In genomic region chr2:50108245-50108644, GRCh38 we compare ENCODE assay signal across 24 cellular contexts.
DNase-seq lines count a peak whose midpoint lies in the region; ATAC-seq, FAIRE-seq and TF ChIP-seq lines count a peak whose summit lies in the region.
"Had no signal": no experiment of that assay in that cellular context is flagged by ENCODE, and none has a peak within 500 bp of the region (broad histone marks: within the 10 kb centered on the region; RNA-seq: fewer than 3 reads in every experiment).

No MANE protein-coding gene starts in this region.

- H3K36me3 ChIP-seq in HepG2 (replicated peaks in 1 of 2; ENCODE audit: control insufficient read depth in 1 of 2, insufficient read depth in 2 of 2, low read length in 2 of 2) (no peaks in the 10 kb centered on the region), right lobe of liver (no peaks in the 10 kb centered on the region)
- no peaks in the 10 kb centered on the region for H3K36me3 ChIP-seq in effector memory CD4-positive, alpha-beta T cell (ENCODE audit: control insufficient read depth, insufficient read depth, low read length)
- H3K36me3 ChIP-seq: BE2C, BLaER1 had no signal

- TF ChIP-seq EP300 in HepG2 (IDR thresholded peaks at IDR 0.05; ENCODE audit: low read depth in 2 of 2, low read length in 2 of 2) (no peak), HepG2 (CRISPR knock-in tag; IDR thresholded peaks at IDR 0.05; ENCODE audit: borderline replicate concordance) (no peak)

- TF ChIP-seq CTCF in HepG2 (CRISPR knock-in tag; IDR thresholded peaks at IDR 0.05) (no peak), right lobe of liver (IDR thresholded peaks at IDR 0.05) (no peak)

- no peak overlapping the region for H3K9ac ChIP-seq in HepG2 (ENCODE audit: insufficient read depth, low read depth, low read length)
- H3K9ac ChIP-seq: BLaER1 had no signal

- H3K4me3 ChIP-seq in HepG2 (replicated peaks in 1 of 3; ENCODE audit: insufficient read depth in 1 of 3, low read depth in 2 of 3, low read length in 3 of 3) (no peak overlapping the region), right lobe of liver (no peak overlapping the region)
- no peak overlapping the region for H3K4me3 ChIP-seq in effector memory CD4-positive, alpha-beta T cell (ENCODE audit: insufficient read depth, low read depth, low read length, poor library complexity, severe bottlenecking)
- H3K4me3 ChIP-seq: BLaER1, GM12878 had no signal

- TF ChIP-seq POLR2A in HepG2 (IDR thresholded peaks at IDR 0.05; ENCODE audit: insufficient read depth in 1 of 2, low read depth in 2 of 2, low read length in 2 of 2) (no peak), right lobe of liver (IDR thresholded peaks at IDR 0.05) (no peak)

- TF ChIP-seq RAD21 in HepG2 (CRISPR knock-in tag; IDR thresholded peaks at IDR 0.05): no peak

- in situ Hi-C loops in HepG2 (cut with HindIII; ENCODE audit: extremely low pct_ligation_motif_present, low pct_unique_long_range_greater_than_20kb): no loop called here

- H3K4me2 ChIP-seq in HepG2 (ENCODE audit: low read depth, low read length): no peak overlapping the region
- H3K4me2 ChIP-seq: BLaER1 had no signal

- FAIRE-seq in HepG2 (lab: Jason Lieb, UNC) (no peak), islet of Langerhans (lab: Jason Lieb, UNC) (peak; percentile 60)
- FAIRE-seq: GM12878, GM12892, GM18507 had no signal

- H4K20me1 ChIP-seq in HepG2 (ENCODE audit: insufficient read depth, low read length): no peaks in the 10 kb centered on the region
- H4K20me1 ChIP-seq: BLaER1 had no signal

- CTCF ChIA-PET in HepG2 (lab: Yijun Ruan, JAX; ENCODE audit: low intra/inter-chr PET ratio, low total read pairs): no interaction called here

- H3K9me3 ChIP-seq in HepG2 (ENCODE audit: low read length): no peaks in the 10 kb centered on the region
- no peaks in the 10 kb centered on the region for H3K9me3 ChIP-seq in right lobe of liver
- no peaks in the 10 kb centered on the region for H3K9me3 ChIP-seq in effector memory CD4-positive, alpha-beta T cell (ENCODE audit: control insufficient read depth, low read length)
- H3K9me3 ChIP-seq: BE2C, BLaER1 had no signal

- DNase-seq in HepG2 (ENCODE audit: low spot score) (no peak), right lobe of liver (no peak)
- DNase-seq in effector memory CD4-positive, alpha-beta T cell: no peak
- DNase-seq: ACHN; BE2C; C1 segment of cervical spinal cord; CD4-positive, alpha-beta memory T cell; CD4-positive, CD25-positive, alpha-beta regulatory T cell; CD8-positive, alpha-beta memory T cell; COR-L47; DMS 273 treated with DMSO at 0.1 percent for 48 hours; DMS153; DMS53; DMS79; DND-41; EL; GDM1 had no signal

- intact Hi-C loops in HepG2 (cut with micrococcal nuclease; ENCODE audit: unreplicated experiment) (no loop called here), right lobe of liver (cut with DNase I) (no loop called here)

- 0% methylated on average over 1 of the region's 1 CpG for WGBS in HepG2 (ENCODE audit: low lambda C conversion rate)
- WGBS in right lobe of liver (ENCODE audit: insufficient coverage, low coverage, low lambda C conversion rate, missing lambda C conversion rate): 44% methylated on average over 1 of the region's 1 CpG

- POLR2A ChIA-PET in HepG2 (lab: Yijun Ruan, JAX): no interaction called here

- BruUV-seq in HepG2 (replicated peaks; lab: Mats Ljungman, UMichigan): no TSS peak

- no peaks in the 10 kb centered on the region for H3K79me2 ChIP-seq in HepG2 (ENCODE audit: insufficient read depth, low read length)

- H3K4me1 ChIP-seq in HepG2 (ENCODE audit: insufficient read depth, low read length) (no peaks in the 10 kb centered on the region), right lobe of liver (no peaks in the 10 kb centered on the region)
- H3K4me1 ChIP-seq in effector memory CD4-positive, alpha-beta T cell (ENCODE audit: control insufficient read depth, insufficient read depth, low read length, poor library complexity, severe bottlenecking): no peaks in the 10 kb centered on the region
- H3K4me1 ChIP-seq: BE2C, BLaER1 had no signal

- H3K27ac ChIP-seq in HepG2 (ENCODE audit: extremely low read length, insufficient read depth, low read length) (no peak overlapping the region), right lobe of liver (no peak overlapping the region)
- no peak overlapping the region for H3K27ac ChIP-seq in effector memory CD4-positive, alpha-beta T cell (ENCODE audit: insufficient read depth, low read length, poor library complexity, severe bottlenecking)
- H3K27ac ChIP-seq: 22Rv1, BLaER1 had no signal

- H2AFZ ChIP-seq in HepG2 (ENCODE audit: low read length): no peak overlapping the region

- H3K27me3 ChIP-seq in HepG2 (ENCODE audit: control insufficient read depth in 1 of 2, insufficient read depth in 2 of 2, low read length in 2 of 2): no peaks in the 10 kb centered on the region
- H3K27me3 ChIP-seq in right lobe of liver: no peaks in the 10 kb centered on the region
- H3K27me3 ChIP-seq in effector memory CD4-positive, alpha-beta T cell (replicated peaks; ENCODE audit: control insufficient read depth, insufficient read depth, low read length, poor library complexity, severe bottlenecking): no peaks in the 10 kb centered on the region
- H3K27me3 ChIP-seq: BE2C, BLaER1 had no signal

- no peak for ATAC-seq in HepG2
- no peak for ATAC-seq in right lobe of liver
- ATAC-seq in HG02798 (IDR thresholded peaks at IDR 0.05; ENCODE audit: poor library complexity, unreplicated experiment): no peak
- ATAC-seq: GM12878 had no signal

TF ChIP-seq in HepG2, 621 proteins besides CTCF, POLR2A, EP300 and RAD21:
- TF ChIP-seq ZFP37 (CRISPR knock-in tag; IDR thresholded peaks at IDR 0.05; ENCODE audit: borderline replicate concordance): no peak
- TF ChIP-seq NFE2L2 (IDR thresholded peaks at IDR 0.05; ENCODE audit: low read length): peak; percentile 54
- TF ChIP-seq ZFYVE20 (CRISPR knock-in tag; IDR thresholded peaks at IDR 0.05; ENCODE audit: borderline replicate concordance, low read depth): no peak
- no peak for TF ChIP-seq ZNF775 (CRISPR knock-in tag; IDR thresholded peaks at IDR 0.05; ENCODE audit: borderline replicate concordance)
- no peak for TF ChIP-seq PRMT3 (CRISPR knock-in tag; IDR thresholded peaks at IDR 0.05; ENCODE audit: borderline replicate concordance, low read depth)
- TF ChIP-seq HNF1A (IDR thresholded peaks at IDR 0.05; ENCODE audit: low read depth): no peak
- no peak for TF ChIP-seq HNF1A (CRISPR knock-in tag; IDR thresholded peaks at IDR 0.05; ENCODE audit: borderline replicate concordance)
- TF ChIP-seq NKX3-1 (CRISPR knock-in tag; IDR thresholded peaks at IDR 0.05): no peak
- no peak for TF ChIP-seq ZNF737 (CRISPR knock-in tag; IDR thresholded peaks at IDR 0.05; ENCODE audit: borderline replicate concordance)
